ENCODE assay signal across 12 cellular contexts in genomic region chr9:100082786-100083185, GRCh38. TPM values are rescaled to one million over a fixed set of nuclear protein-coding genes. Genes with fewer than 3 reads are reported as not detected.
DNase-seq lines count a peak whose midpoint lies in the region; ATAC-seq and TF ChIP-seq lines count a peak whose summit lies in the region.
"Had no signal": no experiment of that assay in that cellular context is flagged by ENCODE, and none has a peak within 500 bp of the region (broad histone marks: within the 10 kb centered on the region; RNA-seq: fewer than 3 reads in every experiment).

No MANE protein-coding gene starts in this region.

- no peak overlapping the region for H3K4me3 ChIP-seq in AG04449 (ENCODE audit: low read depth, low read length)
- no peak overlapping the region for H3K4me3 ChIP-seq in fibroblast of pulmonary artery (replicated peaks; ENCODE audit: low read depth, low read length)
- no peak overlapping the region for H3K4me3 ChIP-seq in Peyer's patch
- H3K4me3 ChIP-seq: SJCRH30, tibial artery had no signal

- peaks cover 46% of the 10 kb centered on the region for H3K4me1 Mint-ChIP-seq in T-helper 17 cell

- CTCF ChIA-PET in AG04449 (lab: Yijun Ruan, JAX): no interaction called here

- no peaks in the 10 kb centered on the region for H3K36me3 ChIP-seq in Peyer's patch
- H3K36me3 ChIP-seq: tibial artery had no signal

- POLR2A ChIA-PET in AG04449 (lab: Yijun Ruan, JAX): no interaction called here

- peaks cover 2% of the 10 kb centered on the region for H3K36me3 Mint-ChIP-seq in T-helper 17 cell (ENCODE audit: low read depth)

- no peak for TF ChIP-seq CTCF in AG04449 (IDR thresholded peaks at IDR 0.05; ENCODE audit: insufficient read depth, low read length, missing control alignments)
- no peak for TF ChIP-seq CTCF in fibroblast of pulmonary artery (IDR thresholded peaks at IDR 0.05; ENCODE audit: low read length, missing control alignments)
- no peak for TF ChIP-seq CTCF in Peyer's patch (IDR thresholded peaks at IDR 0.05)

- H3K4me1 ChIP-seq in Peyer's patch: peaks cover 0 to 19% (median 4%) of the 10 kb centered on the region in 4 donors

- no peak overlapping the region for H3K27ac Mint-ChIP-seq in T-helper 17 cell

- H3K9me3 ChIP-seq in T-helper 17 cell (ENCODE audit: control insufficient read depth, low read length, poor library complexity, severe bottlenecking) (no peaks in the 10 kb centered on the region), Peyer's patch (no peaks in the 10 kb centered on the region)
- H3K9me3 ChIP-seq: SJCRH30, tibial artery had no signal

- ATAC-seq in T-helper 17 cell: no peak
- ATAC-seq in HG02571 (IDR thresholded peaks at IDR 0.05; ENCODE audit: unreplicated experiment): no peak

- H3K27me3 ChIP-seq in Peyer's patch: no peaks in the 10 kb centered on the region
- H3K27me3 ChIP-seq: SJCRH30, tibial artery had no signal

- no peak overlapping the region for H3K27ac ChIP-seq in Peyer's patch
- H3K27ac ChIP-seq: SJCRH30, tibial artery had no signal

- H3K27me3 Mint-ChIP-seq in T-helper 17 cell: no peaks in the 10 kb centered on the region

- peak overlapping the region; percentile 12 for H3K4me3 Mint-ChIP-seq in T-helper 17 cell

- DNase-seq in AG04449 (ENCODE audit: low read depth, low spot score): peak; percentile 17
- DNase-seq in GM04504 (ENCODE audit: low read depth): peak; percentile 17
- no peak for DNase-seq in T-helper 17 cell
- DNase-seq in fibroblast of pulmonary artery (ENCODE audit: low read depth): peak; percentile 28
- no peak for DNase-seq in NCI-H1105 (lab: John Stamatoyannopoulos, UW)
- DNase-seq in Peyer's patch: no peak
- DNase-seq in NCI-H2107 treated with DMSO at 0.1 percent for 48 hours (lab: John Stamatoyannopoulos, UW; ENCODE audit: unreplicated experiment): no peak
- DNase-seq: aorta, nucleus accumbens, SJCRH30, tibial artery had no signal

- TF ChIP-seq POLR2A in Peyer's patch (IDR thresholded peaks at IDR 0.05): no peak

RNA-seq across cellular contexts. Expression of gene ERP44, which starts 16.0 kb away (rescaled TPM):
- total RNA-seq in T-helper 17 cell (10 to 100 TPM; 11.6 to 12.4 TPM), Peyer's patch (10 to 100 TPM in 3 of 4 donors, 1 to 10 TPM in 1; 9.9 to 21.9 (median 17.4) TPM)

RNA-seq across cellular contexts. Expression of gene INVS, which starts 16.3 kb away (rescaled TPM):
- total RNA-seq in T-helper 17 cell (10 to 100 TPM; 14.6 to 16.2 TPM), Peyer's patch (10 to 100 TPM; 22.1 to 56.9 (median 37.3) TPM)

Comparison
In these comparisons a context has a peak if more than half of its experiments do, and no peak if none do; other contexts are left out.
1. DNase-seq: peak in AG04449 (single experiment), GM04504 (single experiment) and fibroblast of pulmonary artery (single experiment); none in T-helper 17 cell (0 of 3), NCI-H1105 (single experiment), Peyer's patch (0 of 3) and NCI-H2107 treated with DMSO at 0.1 percent for 48 hours (single experiment).